ENCODE assay signal across 8 cellular contexts in the genomic region with DNA sequence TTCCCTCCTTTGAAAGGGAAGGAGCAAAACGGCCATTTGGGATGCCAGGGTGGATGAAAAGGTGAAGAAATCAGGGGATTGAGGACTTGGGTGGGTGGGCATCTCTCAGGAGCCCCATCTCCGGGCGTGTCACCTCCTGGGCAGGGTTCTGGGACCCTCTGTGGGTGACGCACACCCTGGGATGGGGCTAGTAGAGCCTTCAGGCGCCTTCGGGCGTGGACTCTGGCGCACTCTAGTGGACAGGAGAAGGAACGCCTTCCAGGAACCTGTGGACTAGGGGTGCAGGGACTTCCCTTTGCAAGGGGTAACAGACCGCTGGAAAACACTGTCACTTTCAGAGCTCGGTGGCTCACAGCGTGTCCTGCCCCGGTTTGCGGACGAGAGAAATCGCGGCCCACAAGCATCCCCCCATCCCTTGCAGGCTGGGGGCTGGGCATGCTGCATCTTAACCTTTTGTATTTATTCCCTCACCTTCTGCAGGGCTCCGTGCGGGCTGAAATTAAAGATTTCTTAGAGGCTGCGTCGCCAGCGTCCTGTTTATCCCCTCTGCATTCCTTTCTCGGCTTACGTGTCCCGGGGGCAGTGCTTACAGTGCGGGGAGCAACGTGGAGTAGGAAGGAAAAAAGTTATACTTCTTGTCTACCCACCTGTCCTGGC. TPM values are rescaled to one million over a fixed set of nuclear protein-coding genes. Genes with fewer than 3 reads are reported as not detected.
DNase-seq lines count a peak whose midpoint lies in the region; ATAC-seq and TF ChIP-seq lines count a peak whose summit lies in the region.

No MANE protein-coding gene starts in this region.

- H3K4me3 ChIP-seq in HAP-1 (no peak overlapping the region), left lung (no peak overlapping the region)

- DNase-seq in AG20443 (ENCODE audit: low spot score) = peak; percentile 88
- DNase-seq in HAP-1 (ENCODE audit: low spot score in 2 of 2) = peak; percentile 61 to 82
- DNase-seq in NCI-H2196 treated with DMSO at 0.1 percent for 48 hours (lab: John Stamatoyannopoulos, UW; ENCODE audit: unreplicated experiment) = peak; percentile 26
- peak; percentile 57 to 62 for DNase-seq in activated CD4-positive, alpha-beta T cell treated with anti-CD3 and anti-CD28 coated beads for 24 hours (ENCODE audit: low read depth in 2 of 2)
- no peak for DNase-seq in chondrocyte (ENCODE audit: low spot score)
- DNase-seq in left lung = peak; percentile 72 to 93
- peak; percentile 64 for DNase-seq in stimulated activated CD8-positive, alpha-beta memory T cell treated with anti-CD3 and anti-CD28 coated beads, Interleukin-15, amount 100 ng/mL, for 1 hour (ENCODE audit: low read depth)
- no peak for DNase-seq in mesenteric fat pad (ENCODE audit: low spot score)

- peaks cover 5% of the 10 kb centered on the region for H3K9me3 Mint-ChIP-seq in chondrocyte (ENCODE audit: low read depth)

- no peak overlapping the region for H3K4me3 Mint-ChIP-seq in chondrocyte (ENCODE audit: unreplicated experiment)

- H3K36me3 Mint-ChIP-seq in chondrocyte (ENCODE audit: low read depth) = peaks cover 2% of the 10 kb centered on the region

- peaks cover 3% of the 10 kb centered on the region; the same call in 1 of the 2 replicates for H3K4me1 ChIP-seq in HAP-1
- H3K4me1 ChIP-seq in left lung = peaks cover 0 to 72% of the 10 kb centered on the region in 2 donors

- peak overlapping the region in 1 of 2 donors; percentile 94 for H3K27ac ChIP-seq in left lung

- peak; percentile 93 for ATAC-seq in left lung

- TF ChIP-seq CTCF in chondrocyte (IDR thresholded peaks at IDR 0.05) (peak; percentile 98), left lung (IDR thresholded peaks at IDR 0.05) (peak; percentile 91 to 96)

- H3K27me3 ChIP-seq in HAP-1 (ENCODE audit: low read depth) (no peaks in the 10 kb centered on the region), left lung (no peaks in the 10 kb centered on the region)

- peaks cover 3% of the 10 kb centered on the region for H3K27me3 Mint-ChIP-seq in chondrocyte (ENCODE audit: low read depth)

- in situ Hi-C loops in HAP-1 (cut with MboI; ENCODE audit: low sequenced_read_pairs) = loop anchor here (10.0 kb wide), 1 partner anchor 209 kb away; no protein-coding TSS in a partner anchor

- peaks cover 6% of the 10 kb centered on the region for H3K4me1 Mint-ChIP-seq in chondrocyte (ENCODE audit: low read depth)

- H3K36me3 ChIP-seq in HAP-1 (replicated peaks) = no peaks in the 10 kb centered on the region
- peaks cover 0 to 54% of the 10 kb centered on the region in 2 donors for H3K36me3 ChIP-seq in left lung

- intact Hi-C loops in left lung (cut with DNase I) = loop anchor here in 1 of 2 donors (10.0 kb wide), 1 partner anchor 209 kb away; no protein-coding TSS in a partner anchor

- H3K27ac Mint-ChIP-seq in chondrocyte (ENCODE audit: unreplicated experiment) = no peak overlapping the region

- H3K9me3 ChIP-seq in HAP-1 (no peaks in the 10 kb centered on the region), left lung (no peaks in the 10 kb centered on the region)

RNA-seq across cellular contexts. Expression of gene S1PR4, which starts 15.2 kb away (rescaled TPM):
- total RNA-seq in chondrocyte (not detected in 3 replicates), left lung (10 to 100 TPM in 1 of 2 donors, 1 to 10 TPM in 1; 9.3 to 20.8 TPM), mesenteric fat pad (5.0 TPM)

RNA-seq across cellular contexts. Expression of gene NCLN, which starts 22.4 kb away (rescaled TPM):
- 80.7 to 97.1 TPM (median 82.5 TPM) in 3 replicates for total RNA-seq in chondrocyte
- total RNA-seq in left lung = 100 to 1,000 TPM in 1 of 2 donors, 10 to 100 TPM in 1; 67.7 to 121 TPM
- 74.6 TPM for total RNA-seq in mesenteric fat pad

RNA-seq across cellular contexts. Expression of gene GNA15, which starts 27.5 kb away (rescaled TPM):
- total RNA-seq in chondrocyte (not detected in 3 replicates), left lung (10 to 100 TPM; 17.6 to 35.9 TPM), mesenteric fat pad (15.4 TPM)

Comparison
In these comparisons a context has a peak if more than half of its experiments do, and no peak if none do; other contexts are left out.
1. DNase-seq: peak in AG20443 (single experiment), HAP-1 (2 of 2), NCI-H2196 treated with DMSO at 0.1 percent for 48 hours (single experiment), activated CD4-positive, alpha-beta T cell treated with anti-CD3 and anti-CD28 coated beads for 24 hours (2 of 2), left lung (2 of 2) and stimulated activated CD8-positive, alpha-beta memory T cell treated with anti-CD3 and anti-CD28 coated beads, Interleukin-15, amount 100 ng/mL, for 1 hour (single experiment); none in chondrocyte (single experiment) and mesenteric fat pad (single experiment).
2. RNA of gene GNA15, which starts 27.5 kb away (total RNA-seq): 17.6 to 35.9 TPM in left lung and 15.4 TPM in mesenteric fat pad (single experiment); not detected in chondrocyte; every median in the first group is over 10 times any median in the second.